Comparison of ENCODE assay signal across 1 cellular context in the genomic region with DNA sequence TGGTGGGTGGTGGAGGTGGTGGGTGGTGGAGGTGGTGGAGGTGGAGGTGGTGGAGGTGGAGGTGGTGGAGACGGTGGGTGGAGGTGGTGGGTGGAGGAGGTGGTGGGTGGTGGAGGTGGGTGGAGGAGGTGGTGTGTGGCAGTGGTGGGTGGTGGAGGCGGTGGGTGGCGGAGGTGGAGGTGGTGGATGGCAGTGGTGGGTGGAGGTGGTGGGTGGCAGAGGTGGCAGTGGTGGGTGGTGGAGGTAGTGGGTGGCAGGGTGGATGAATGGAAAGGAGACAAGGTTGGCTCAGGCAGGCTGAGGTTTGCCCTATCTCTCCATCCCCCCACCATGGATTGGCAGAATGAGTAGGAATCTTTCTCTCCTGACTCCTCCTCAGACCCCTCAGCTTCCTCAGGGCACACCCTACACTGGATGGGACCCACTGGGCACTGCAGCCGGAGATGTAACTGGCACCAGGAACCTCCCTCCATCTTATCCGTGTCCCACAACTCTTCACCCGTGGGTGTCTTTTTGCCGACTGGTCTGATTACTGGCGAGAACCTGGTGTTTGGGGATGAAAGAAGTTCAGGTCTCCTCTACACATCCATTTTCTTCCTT.
TF ChIP-seq lines count a peak whose summit lies in the region.

No MANE protein-coding gene starts in this region.

TF ChIP-seq in IMR-90, 13 proteins besides CTCF, POLR2A, EP300 and RAD21:
- TF ChIP-seq, protein P1, sequence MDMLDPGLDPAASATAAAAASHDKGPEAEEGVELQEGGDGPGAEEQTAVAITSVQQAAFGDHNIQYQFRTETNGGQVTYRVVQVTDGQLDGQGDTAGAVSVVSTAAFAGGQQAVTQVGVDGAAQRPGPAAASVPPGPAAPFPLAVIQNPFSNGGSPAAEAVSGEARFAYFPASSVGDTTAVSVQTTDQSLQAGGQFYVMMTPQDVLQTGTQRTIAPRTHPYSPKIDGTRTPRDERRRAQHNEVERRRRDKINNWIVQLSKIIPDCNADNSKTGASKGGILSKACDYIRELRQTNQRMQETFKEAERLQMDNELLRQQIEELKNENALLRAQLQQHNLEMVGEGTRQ (IDR thresholded peaks at IDR 0.05; ENCODE audit: low read depth, low read length), result no peak
- no peak for TF ChIP-seq RFX5 (IDR thresholded peaks at IDR 0.05; ENCODE audit: low read depth, low read length)
- TF ChIP-seq MAFK (IDR thresholded peaks at IDR 0.05; ENCODE audit: low read depth, low read length), result no peak
- no peak for TF ChIP-seq SMC3 (IDR thresholded peaks at IDR 0.05; ENCODE audit: low read depth, low read length)
- TF ChIP-seq MXI1 (IDR thresholded peaks at IDR 0.05; ENCODE audit: borderline replicate concordance, low read depth, low read length), result no peak
- no peak for TF ChIP-seq CEBPB (IDR thresholded peaks at IDR 0.05; ENCODE audit: low read depth, low read length)
- TF ChIP-seq RCOR1 (IDR thresholded peaks at IDR 0.05; ENCODE audit: insufficient replicate concordance, low read length), result no peak
- no peak for TF ChIP-seq CHD1 (IDR thresholded peaks at IDR 0.05; ENCODE audit: low read depth, low read length)
- TF ChIP-seq, protein P2, sequence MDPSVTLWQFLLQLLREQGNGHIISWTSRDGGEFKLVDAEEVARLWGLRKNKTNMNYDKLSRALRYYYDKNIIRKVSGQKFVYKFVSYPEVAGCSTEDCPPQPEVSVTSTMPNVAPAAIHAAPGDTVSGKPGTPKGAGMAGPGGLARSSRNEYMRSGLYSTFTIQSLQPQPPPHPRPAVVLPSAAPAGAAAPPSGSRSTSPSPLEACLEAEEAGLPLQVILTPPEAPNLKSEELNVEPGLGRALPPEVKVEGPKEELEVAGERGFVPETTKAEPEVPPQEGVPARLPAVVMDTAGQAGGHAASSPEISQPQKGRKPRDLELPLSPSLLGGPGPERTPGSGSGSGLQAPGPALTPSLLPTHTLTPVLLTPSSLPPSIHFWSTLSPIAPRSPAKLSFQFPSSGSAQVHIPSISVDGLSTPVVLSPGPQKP (IDR thresholded peaks at IDR 0.05; ENCODE audit: borderline replicate concordance, low read depth, low read length), result no peak
- no peak for TF ChIP-seq FOS (IDR thresholded peaks at IDR 0.05; ENCODE audit: low read depth, low read length)
- TF ChIP-seq BHLHE40 (IDR thresholded peaks at IDR 0.05; ENCODE audit: low read depth, low read length), result no peak
- no peak for TF ChIP-seq MAZ (IDR thresholded peaks at IDR 0.05; ENCODE audit: borderline replicate concordance, low read depth, low read length)
- TF ChIP-seq NFE2L2 (IDR thresholded peaks at IDR 0.05; ENCODE audit: low read depth, low read length), result no peak
